ENCODE assay signal across 15 cellular contexts in the genomic region with DNA sequence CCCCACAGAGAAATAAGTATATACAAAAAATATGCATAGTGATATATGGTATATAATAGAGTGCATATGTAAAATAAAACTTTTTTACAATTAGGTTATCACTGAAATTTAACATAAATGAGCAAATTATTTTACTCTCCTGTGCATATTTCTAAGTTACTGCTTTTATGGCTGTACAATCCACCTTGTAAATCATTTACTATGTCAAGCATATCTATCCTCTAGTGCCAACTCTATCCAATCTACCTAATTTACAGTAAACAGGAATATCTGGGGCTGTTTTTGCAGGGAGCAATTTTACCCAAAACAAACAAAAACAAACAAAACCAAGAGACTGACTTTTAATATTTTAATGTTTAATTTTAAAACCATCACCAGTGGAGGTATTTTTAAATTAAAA. TPM values are rescaled to one million over a fixed set of nuclear protein-coding genes. Genes with fewer than 3 reads are reported as not detected.
A peak's percentile ranks its signal among the peaks of the same experiment; 100 is the strongest.
DNase-seq lines count a peak whose midpoint lies in the region; ATAC-seq and TF ChIP-seq lines count a peak whose summit lies in the region.
"Had no signal": no experiment of that assay in that cellular context is flagged by ENCODE, and none has a peak within 500 bp of the region (broad histone marks: within the 10 kb centered on the region; RNA-seq: fewer than 3 reads in every experiment).

No MANE protein-coding gene starts in this region.

- intact Hi-C loops in left colon (cut with DNase I, micrococcal nuclease): loop anchor here in 1 of 2 donors (5.0 kb wide), 1 partner anchor 329 kb away; no protein-coding TSS in a partner anchor
- intact Hi-C loops in left ventricle myocardium superior (cut with micrococcal nuclease): no loop called here

- TF ChIP-seq CTCF in VCaP (conservative IDR thresholded peaks at IDR 0.05) (no peak), nephron (IDR thresholded peaks at IDR 0.05; ENCODE audit: unreplicated experiment in 3 of 3) (no peak)

- H3K9me3 Mint-ChIP-seq in nephron: no peaks in the 10 kb centered on the region
- no peaks in the 10 kb centered on the region for H3K9me3 Mint-ChIP-seq in stimulated activated memory B cell treated with anti-CD40 and anti-IgM and Interleukin-4, amounts not matched to agents 10 μg/mL and 1 μg/mL and 100 μg/mL, for 72 hours
- H3K9me3 Mint-ChIP-seq: CD4-positive, alpha-beta memory T cell; IgD-negative memory B cell had no signal

- POLR2A ChIA-PET in HEK293T (lab: Yijun Ruan, JAX): no interaction called here

- peak overlapping the region in 2 of 3 experiments; percentile 53 to 85 for H3K27ac Mint-ChIP-seq in nephron
- peak overlapping the region; percentile 70 for H3K27ac Mint-ChIP-seq in stimulated activated memory B cell treated with anti-CD40 and anti-IgM and Interleukin-4, amounts not matched to agents 10 μg/mL and 1 μg/mL and 100 μg/mL, for 72 hours
- H3K27ac Mint-ChIP-seq: IgD-negative memory B cell had no signal

- ATAC-seq in left colon (peak; percentile 52), left ventricle myocardium superior (no peak)
- ATAC-seq in stimulated activated memory B cell treated with anti-CD40 and anti-IgM and Interleukin-4, amounts not matched to agents 10 μg/mL and 1 μg/mL and 100 μg/mL, for 72 hours: no peak

- peaks cover 10% of the 10 kb centered on the region for H3K4me1 Mint-ChIP-seq in nephron
- peaks cover 12% of the 10 kb centered on the region for H3K4me1 Mint-ChIP-seq in stimulated activated memory B cell treated with anti-CD40 and anti-IgM and Interleukin-4, amounts not matched to agents 10 μg/mL and 1 μg/mL and 100 μg/mL, for 72 hours

- H3K27ac ChIP-seq in VCaP: peak overlapping the region; percentile 75
- H3K27ac ChIP-seq: C4-2B, GM23248, HL-60 had no signal

- H3K36me3 Mint-ChIP-seq in nephron (ENCODE audit: low read depth): no peaks in the 10 kb centered on the region
- no peaks in the 10 kb centered on the region for H3K36me3 Mint-ChIP-seq in stimulated activated memory B cell treated with anti-CD40 and anti-IgM and Interleukin-4, amounts not matched to agents 10 μg/mL and 1 μg/mL and 100 μg/mL, for 72 hours
- H3K36me3 Mint-ChIP-seq: IgD-negative memory B cell had no signal

- CTCF ChIA-PET in HEK293T (lab: Yijun Ruan, JAX): interaction anchor here (0.6 to 0.8 kb wide), 2 partner anchors 137 to 233 kb away, joined by 3 read pairs; no protein-coding TSS in a partner anchor

- H3K4me3 Mint-ChIP-seq in nephron: no peak overlapping the region
- no peak overlapping the region for H3K4me3 Mint-ChIP-seq in stimulated activated memory B cell treated with anti-CD40 and anti-IgM and Interleukin-4, amounts not matched to agents 10 μg/mL and 1 μg/mL and 100 μg/mL, for 72 hours
- H3K4me3 Mint-ChIP-seq: CD4-positive, alpha-beta memory T cell; IgD-negative memory B cell had no signal

- no peak for DNase-seq in left colon
- DNase-seq in activated effector memory CD4-positive, alpha-beta T cell treated with anti-CD3 and anti-CD28 coated beads, Interleukin-2, amount 50 U/mL, for 16 hours: no peak
- DNase-seq in HEK293T (ENCODE audit: extremely low spot score): no peak
- no peak for DNase-seq in left ventricle myocardium superior
- DNase-seq: DMS153, DMS79, GDM1 had no signal

- no peaks in the 10 kb centered on the region for H3K27me3 Mint-ChIP-seq in nephron (ENCODE audit: low read depth)
- H3K27me3 Mint-ChIP-seq in stimulated activated memory B cell treated with anti-CD40 and anti-IgM and Interleukin-4, amounts not matched to agents 10 μg/mL and 1 μg/mL and 100 μg/mL, for 72 hours: no peaks in the 10 kb centered on the region
- H3K27me3 Mint-ChIP-seq: CD4-positive, alpha-beta memory T cell; IgD-negative memory B cell had no signal

TF ChIP-seq in HEK293T, 16 proteins besides CTCF, POLR2A, EP300 and RAD21:
- no peak for TF ChIP-seq ELF4 (IDR thresholded peaks at IDR 0.05)
- no peak for TF ChIP-seq NFRKB (IDR thresholded peaks at IDR 0.05)
- no peak for TF ChIP-seq FOXA1 (IDR thresholded peaks at IDR 0.05)

RNA-seq across cellular contexts. Expression of gene TTC39B, which starts 28.7 kb away (rescaled TPM):
- total RNA-seq in left colon (10 to 100 TPM; 45.3 to 50.5 TPM), left ventricle myocardium superior (1.4 TPM)

Comparison
In these comparisons a context has a peak if more than half of its experiments do, and no peak if none do; other contexts are left out.
1. RNA of gene TTC39B, which starts 28.7 kb away (total RNA-seq): 45.3 to 50.5 TPM in left colon; 1.4 TPM in left ventricle myocardium superior (single experiment); every median in the first group is over 10 times any median in the second.